In the genomic region with DNA sequence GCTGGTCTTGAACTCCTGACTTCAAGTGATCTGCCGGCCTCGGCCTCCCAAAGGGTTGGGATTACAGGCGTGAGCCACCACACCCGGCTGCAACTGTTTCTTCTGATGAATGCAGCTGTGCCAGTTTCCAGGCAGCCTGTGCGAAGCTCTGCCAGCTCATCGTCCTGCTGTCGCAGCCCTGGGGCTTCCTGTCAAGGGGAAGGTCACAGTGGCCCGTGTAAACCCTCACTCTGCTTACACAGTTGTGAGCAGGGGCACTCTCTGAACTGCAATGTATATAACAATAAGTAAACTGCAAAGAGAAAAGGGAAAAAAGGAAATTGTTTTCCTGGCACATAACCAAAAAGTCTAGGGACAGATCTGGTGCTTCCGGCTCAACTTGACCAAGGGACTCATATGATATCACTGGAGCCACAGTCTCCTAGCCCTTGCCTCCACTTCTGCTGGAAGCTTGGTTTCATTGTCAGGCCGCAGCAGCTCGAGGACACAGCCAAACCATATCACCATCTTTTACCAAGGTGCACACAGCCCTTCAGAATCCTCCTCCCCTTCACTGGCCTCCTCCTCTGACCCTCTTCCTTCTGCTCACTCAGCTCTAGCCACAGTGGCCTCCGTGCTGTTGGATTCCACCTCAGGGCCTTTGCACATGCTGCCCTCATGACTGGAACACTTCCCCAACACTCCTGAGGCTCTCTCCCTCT, we compare ENCODE assay signal across 1 cellular context.
TF ChIP-seq lines count a peak whose summit lies in the region.

No MANE protein-coding gene starts in this region.

TF ChIP-seq in endothelial cell of umbilical vein, 7 proteins besides CTCF, POLR2A, EP300 and RAD21 (continued from another document):
- no peak for TF ChIP-seq EZH2 (IDR thresholded peaks at IDR 0.05; ENCODE audit: borderline replicate concordance, low read depth, low read length, severe bottlenecking)
